19 cellular contexts compared by ENCODE assay signal in genomic region chr10:42961156-42961589, GRCh38.
DNase-seq lines count a peak whose midpoint lies in the region; ATAC-seq and TF ChIP-seq lines count a peak whose summit lies in the region.
"Had no signal": no experiment of that assay in that cellular context is flagged by ENCODE, and none has a peak within 500 bp of the region (broad histone marks: within the 10 kb centered on the region; RNA-seq: fewer than 3 reads in every experiment).

No MANE protein-coding gene starts in this region.

- intact Hi-C loops in Right ventricle myocardium inferior (cut with DNase I): no loop called here
- intact Hi-C loops in cardiac septum (cut with DNase I): no loop called here
- intact Hi-C loops in esophagus muscularis mucosa (cut with DNase I): no loop called here

- H3K27me3 Mint-ChIP-seq in nephron (ENCODE audit: low read depth): no peaks in the 10 kb centered on the region

- no peak overlapping the region for H3K4me3 ChIP-seq in esophagus muscularis mucosa
- H3K4me3 ChIP-seq: MG63, uterus had no signal

- no peaks in the 10 kb centered on the region for H3K36me3 ChIP-seq in esophagus muscularis mucosa
- H3K36me3 ChIP-seq: MG63, uterus had no signal

- DNase-seq in Right ventricle myocardium inferior (ENCODE audit: missing footprints): peak; percentile 75
- no peak for DNase-seq in cardiac septum (ENCODE audit: low spot score)
- peak; percentile 85 for DNase-seq in esophagus muscularis mucosa (ENCODE audit: extremely low spot score)
- no peak for DNase-seq in retina
- DNase-seq in kidney glomerular epithelial cell (lab: John Stamatoyannopoulos, UW): no peak
- no peak for DNase-seq in superior temporal gyrus (ENCODE audit: extremely low spot score)
- DNase-seq: activated CD4-positive, alpha-beta T cell treated with anti-CD3 and anti-CD28 coated beads for 48 hours; cortex of kidney; NCI-H1930; NCI-H524; uterus had no signal

- no peaks in the 10 kb centered on the region for H3K9me3 ChIP-seq in esophagus muscularis mucosa
- H3K9me3 ChIP-seq: MG63, uterus had no signal

- H3K27ac Mint-ChIP-seq in nephron: peak overlapping the region in 2 of 3 experiments; percentile 43 to 63
- H3K27ac Mint-ChIP-seq: activated naive CD8-positive, alpha-beta T cell treated with anti-CD3 and anti-CD28 coated beads, Interleukin-2, amount 10 ng/mL, durations not matched to agents 7 days and 5 days; activated T-helper 1 cell treated with anti-CD3 and anti-CD28 coated beads, Interleukin-12 subunit alpha, Interleukin-12 subunit beta, Interleukin-2, Interleukin-4 antibody, amounts not matched to agents 30 ng/mL and 10 ng/mL and 1 ng/mL, durations not matched to agents 14 hours and 24 hours and 36 hours; progenitor cell of endocrine pancreas; stimulated activated naive CD8-positive, alpha-beta T cell treated with anti-CD3 and anti-CD28 coated beads, Interleukin-15, Interleukin-2, amounts not matched to agents 100 ng/mL and 50 ng/mL, for 24 hours had no signal

- TF ChIP-seq POLR2A in esophagus muscularis mucosa (IDR thresholded peaks at IDR 0.05; ENCODE audit: low read depth): no peak

- no peaks in the 10 kb centered on the region for H3K27me3 ChIP-seq in esophagus muscularis mucosa
- H3K27me3 ChIP-seq: MG63, uterus had no signal

- H3K4me3 Mint-ChIP-seq in nephron: no peak overlapping the region
- H3K4me3 Mint-ChIP-seq: activated naive CD8-positive, alpha-beta T cell treated with anti-CD3 and anti-CD28 coated beads, Interleukin-2, amount 10 ng/mL, durations not matched to agents 7 days and 5 days; activated T-helper 1 cell treated with anti-CD3 and anti-CD28 coated beads, Interleukin-12 subunit alpha, Interleukin-12 subunit beta, Interleukin-2, Interleukin-4 antibody, amounts not matched to agents 30 ng/mL and 10 ng/mL and 1 ng/mL, durations not matched to agents 14 hours and 24 hours and 36 hours; brain; stimulated activated naive CD8-positive, alpha-beta T cell treated with anti-CD3 and anti-CD28 coated beads, Interleukin-15, Interleukin-2, amounts not matched to agents 100 ng/mL and 50 ng/mL, for 24 hours had no signal

- H3K4me1 ChIP-seq in esophagus muscularis mucosa: peaks cover 0 to 7% (median 1%) of the 10 kb centered on the region in 4 donors
- H3K4me1 ChIP-seq: uterus had no signal

- H3K36me3 Mint-ChIP-seq in nephron (ENCODE audit: low read depth): no peaks in the 10 kb centered on the region
- H3K36me3 Mint-ChIP-seq: activated naive CD8-positive, alpha-beta T cell treated with anti-CD3 and anti-CD28 coated beads, Interleukin-2, amount 10 ng/mL, durations not matched to agents 7 days and 5 days; brain had no signal

- H3K27ac ChIP-seq in esophagus muscularis mucosa (replicated peaks in 1 of 4): no peak overlapping the region
- H3K27ac ChIP-seq: uterus had no signal

- WGBS in esophagus muscularis mucosa: 76% methylated on average over 5 of the region's 5 CpGs

- ATAC-seq in Right ventricle myocardium inferior (peak; percentile 74), GM21515 (IDR thresholded peaks at IDR 0.05; ENCODE audit: unreplicated experiment) (no peak)

- H3K9me3 Mint-ChIP-seq in nephron: peaks cover 6% of the 10 kb centered on the region
- H3K9me3 Mint-ChIP-seq: activated naive CD8-positive, alpha-beta T cell treated with anti-CD3 and anti-CD28 coated beads, Interleukin-2, amount 10 ng/mL, durations not matched to agents 7 days and 5 days; activated T-helper 1 cell treated with anti-CD3 and anti-CD28 coated beads, Interleukin-12 subunit alpha, Interleukin-12 subunit beta, Interleukin-2, Interleukin-4 antibody, amounts not matched to agents 30 ng/mL and 10 ng/mL and 1 ng/mL, durations not matched to agents 14 hours and 24 hours and 36 hours; stimulated activated naive CD8-positive, alpha-beta T cell treated with anti-CD3 and anti-CD28 coated beads, Interleukin-15, Interleukin-2, amounts not matched to agents 100 ng/mL and 50 ng/mL, for 24 hours had no signal

- no peak for TF ChIP-seq CTCF in esophagus muscularis mucosa (IDR thresholded peaks at IDR 0.05)
- no peak for TF ChIP-seq CTCF in nephron (IDR thresholded peaks at IDR 0.05; ENCODE audit: unreplicated experiment in 3 of 3)

- peaks cover 13% of the 10 kb centered on the region for H3K4me1 Mint-ChIP-seq in nephron
- H3K4me1 Mint-ChIP-seq: activated naive CD8-positive, alpha-beta T cell treated with anti-CD3 and anti-CD28 coated beads, Interleukin-2, amount 10 ng/mL, durations not matched to agents 7 days and 5 days; brain had no signal

- no peak for TF ChIP-seq EP300 in esophagus muscularis mucosa (IDR thresholded peaks at IDR 0.05)

Comparison
In these comparisons a context has a peak if more than half of its experiments do, and no peak if none do; other contexts are left out.
1. DNase-seq: peak in Right ventricle myocardium inferior (single experiment) and esophagus muscularis mucosa (single experiment); none in cardiac septum (single experiment), retina (single experiment), kidney glomerular epithelial cell (single experiment) and superior temporal gyrus (single experiment).